Comparison of ENCODE assay signal across 28 cellular contexts in the genomic region with DNA sequence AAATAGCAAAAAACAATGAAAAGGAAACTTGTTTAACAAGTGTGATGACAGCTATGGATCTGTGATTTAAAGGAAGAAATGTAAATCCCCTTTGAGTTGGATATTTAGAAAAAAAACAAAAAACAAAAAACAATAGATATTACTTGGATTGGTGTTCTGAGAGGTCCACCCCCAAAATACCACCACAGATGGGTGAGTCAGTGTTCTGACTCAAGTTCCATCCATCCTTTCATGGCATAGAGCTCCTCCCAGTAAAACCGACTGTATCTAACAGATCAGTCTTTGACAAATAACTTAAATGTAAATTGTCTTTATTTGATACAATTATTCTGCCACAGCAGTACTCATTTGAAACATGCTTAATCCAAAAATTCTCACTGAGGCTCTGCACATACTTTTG. TPM values are rescaled to one million over a fixed set of nuclear protein-coding genes. Genes with fewer than 3 reads are reported as not detected.
DNase-seq lines count a peak whose midpoint lies in the region; ATAC-seq and TF ChIP-seq lines count a peak whose summit lies in the region.
"Had no signal": no experiment of that assay in that cellular context is flagged by ENCODE, and none has a peak within 500 bp of the region (broad histone marks: within the 10 kb centered on the region; RNA-seq: fewer than 3 reads in every experiment).

No MANE protein-coding gene starts in this region.

- DNase-seq in ELR (ENCODE audit: low read depth) (peak; percentile 33), LHCN-M2 (ENCODE audit: low read depth) (peak; percentile 46), astrocyte of the spinal cord (ENCODE audit: low read depth, low spot score) (peak; percentile 12), mesendoderm (peak; percentile 32), NCI-H2171 (lab: John Stamatoyannopoulos, UW) (no peak)
- DNase-seq in effector memory CD8-positive, alpha-beta T cell, result no peak
- DNase-seq: activated CD4-positive, alpha-beta T cell treated with anti-CD3 and anti-CD28 coated beads, Interleukin-2, amount 50 U/mL, for 4 hours; activated naive CD4-positive, alpha-beta T cell treated with anti-CD3 and anti-CD28 coated beads, Interleukin-2, amount 50 U/mL, for 16 hours; aorta; heart right ventricle; Kasumi-1; naive thymus-derived CD8-positive, alpha-beta T cell; NCI-H1092; NCI-H2029; NCI-H82; stimulated activated CD4-positive, alpha-beta T cell treated with anti-CD3 and anti-CD28 coated beads, Interleukin-4, amount 100 ng/mL, for 1 hour; stimulated activated naive B cell treated with anti-CD40 and anti-IgM and Interleukin-4, amounts not matched to agents 10 μg/mL and 1 μg/mL and 100 μg/mL, for 72 hours; T-helper 9 cell had no signal

- in situ Hi-C loops in astrocyte of the spinal cord (cut with HindIII; ENCODE audit: low sequenced_read_pairs), result no loop called here

- no peaks in the 10 kb centered on the region for H3K27me3 ChIP-seq in mesendoderm (ENCODE audit: insufficient read depth, low read length, poor library complexity)
- H3K27me3 ChIP-seq: heart right ventricle, suprapubic skin had no signal

- ATAC-seq in GM19397 (IDR thresholded peaks at IDR 0.05; ENCODE audit: unreplicated experiment), result no peak
- ATAC-seq in effector memory CD8-positive, alpha-beta T cell (replicated peaks), result no peak
- ATAC-seq: heart right ventricle; HepG2; left lobe of liver; naive thymus-derived CD8-positive, alpha-beta T cell; Right ventricle myocardium inferior; stimulated activated naive B cell treated with anti-CD40 and anti-IgM and Interleukin-4, amounts not matched to agents 10 μg/mL and 1 μg/mL and 100 μg/mL, for 72 hours had no signal

- H3K4me2 ChIP-seq in mesendoderm (ENCODE audit: low read length), result no peak overlapping the region

- H4K5ac ChIP-seq in mesendoderm (ENCODE audit: low read length), result no peak overlapping the region

- no peak overlapping the region for H3K23ac ChIP-seq in mesendoderm (ENCODE audit: low read length)

- H4K8ac ChIP-seq in mesendoderm (ENCODE audit: low read depth, low read length), result no peak overlapping the region

- H2AK5ac ChIP-seq in mesendoderm (ENCODE audit: low read length), result no peak overlapping the region

- no peak overlapping the region for H2BK120ac ChIP-seq in mesendoderm (ENCODE audit: low read depth, low read length)

- no peaks in the 10 kb centered on the region for H3K9me3 Mint-ChIP-seq in effector memory CD8-positive, alpha-beta T cell
- H3K9me3 Mint-ChIP-seq: activated T-helper 1 cell treated with anti-CD3 and anti-CD28 coated beads, Interleukin-12 subunit alpha, Interleukin-12 subunit beta, Interleukin-2, Interleukin-4 antibody, amounts not matched to agents 30 ng/mL and 10 ng/mL and 1 ng/mL, durations not matched to agents 14 hours and 24 hours and 36 hours had no signal

- H3K27me3 Mint-ChIP-seq in effector memory CD8-positive, alpha-beta T cell, result peaks cover 7 to 14% of the 10 kb centered on the region in 2 donors

- H3K4me3 Mint-ChIP-seq in effector memory CD8-positive, alpha-beta T cell, result no peak overlapping the region
- H3K4me3 Mint-ChIP-seq: activated T-helper 1 cell treated with anti-CD3 and anti-CD28 coated beads, Interleukin-12 subunit alpha, Interleukin-12 subunit beta, Interleukin-2, Interleukin-4 antibody, amounts not matched to agents 30 ng/mL and 10 ng/mL and 1 ng/mL, durations not matched to agents 14 hours and 24 hours and 36 hours; naive thymus-derived CD8-positive, alpha-beta T cell; stimulated activated naive B cell treated with anti-CD40 and anti-IgM and Interleukin-4, amounts not matched to agents 10 μg/mL and 1 μg/mL and 100 μg/mL, for 72 hours had no signal

- no peak overlapping the region for H3K4ac ChIP-seq in mesendoderm (ENCODE audit: low read depth, low read length)

- H3K4me1 Mint-ChIP-seq in effector memory CD8-positive, alpha-beta T cell (ENCODE audit: low read depth in 2 of 2), result no peaks in the 10 kb centered on the region
- H3K4me1 Mint-ChIP-seq: naive thymus-derived CD8-positive, alpha-beta T cell; stimulated activated naive B cell treated with anti-CD40 and anti-IgM and Interleukin-4, amounts not matched to agents 10 μg/mL and 1 μg/mL and 100 μg/mL, for 72 hours had no signal

- H3K4me1 ChIP-seq in mesendoderm (ENCODE audit: control insufficient read depth, low read depth, low read length), result no peaks in the 10 kb centered on the region
- H3K4me1 ChIP-seq: heart right ventricle, suprapubic skin had no signal

- no peak overlapping the region for H3K18ac ChIP-seq in mesendoderm (ENCODE audit: low read length)

- H3K36me3 ChIP-seq in mesendoderm (ENCODE audit: control insufficient read depth, insufficient read depth, low read length), result no peaks in the 10 kb centered on the region
- H3K36me3 ChIP-seq: heart right ventricle, suprapubic skin had no signal

- H3K79me1 ChIP-seq in mesendoderm (ENCODE audit: low read length), result no peaks in the 10 kb centered on the region

- H2BK5ac ChIP-seq in mesendoderm (ENCODE audit: low read length), result no peak overlapping the region

- no peak overlapping the region for H3K27ac ChIP-seq in mesendoderm (ENCODE audit: low read depth, low read length)
- H3K27ac ChIP-seq: heart right ventricle, suprapubic skin had no signal

- no peak overlapping the region for H3K27ac Mint-ChIP-seq in effector memory CD8-positive, alpha-beta T cell
- H3K27ac Mint-ChIP-seq: activated T-helper 1 cell treated with anti-CD3 and anti-CD28 coated beads, Interleukin-12 subunit alpha, Interleukin-12 subunit beta, Interleukin-2, Interleukin-4 antibody, amounts not matched to agents 30 ng/mL and 10 ng/mL and 1 ng/mL, durations not matched to agents 14 hours and 24 hours and 36 hours; naive thymus-derived CD8-positive, alpha-beta T cell; stimulated activated naive B cell treated with anti-CD40 and anti-IgM and Interleukin-4, amounts not matched to agents 10 μg/mL and 1 μg/mL and 100 μg/mL, for 72 hours had no signal

- no peak overlapping the region for H3K9ac ChIP-seq in mesendoderm (ENCODE audit: low read length)

- no peaks in the 10 kb centered on the region for H3K36me3 Mint-ChIP-seq in effector memory CD8-positive, alpha-beta T cell (ENCODE audit: insufficient read depth)
- H3K36me3 Mint-ChIP-seq: naive thymus-derived CD8-positive, alpha-beta T cell; stimulated activated naive B cell treated with anti-CD40 and anti-IgM and Interleukin-4, amounts not matched to agents 10 μg/mL and 1 μg/mL and 100 μg/mL, for 72 hours had no signal

- no peaks in the 10 kb centered on the region for H3K79me2 ChIP-seq in mesendoderm (ENCODE audit: control insufficient read depth, insufficient read depth, low read length)

- H2BK15ac ChIP-seq in mesendoderm (replicated peaks; ENCODE audit: low read depth), result no peak overlapping the region

- WGBS in mesendoderm (ENCODE audit: extremely low coverage, insufficient coverage, low lambda C conversion rate), result no CpG with 5 or more reads among the region's 1 CpG

- no peak overlapping the region for H3K56ac ChIP-seq in mesendoderm (ENCODE audit: low read length)

- H3K4me3 ChIP-seq in astrocyte of the spinal cord (ENCODE audit: low read depth, low read length) (no peak overlapping the region), mesendoderm (ENCODE audit: low read length) (no peak overlapping the region)
- H3K4me3 ChIP-seq: heart right ventricle, suprapubic skin had no signal

- no peak for TF ChIP-seq CTCF in astrocyte of the spinal cord (IDR thresholded peaks at IDR 0.05; ENCODE audit: low read depth, low read length)

RNA-seq across cellular contexts. Expression of a gene that starts 27.4 kb away (rescaled TPM):
- total RNA-seq in LHCN-M2 (2014; rRNA removed), result not detected in 2 replicates
- polyA plus RNA-seq in LHCN-M2 (2012), result not detected
- not detected for polyA plus RNA-seq in mesendoderm (2013, experiment 1 of 2)
- not detected for polyA plus RNA-seq in mesendoderm (2013, experiment 2 of 2)
- total RNA-seq: activated T-helper 1 cell treated with anti-CD3 and anti-CD28 coated beads, Interleukin-12 subunit alpha, Interleukin-12 subunit beta, Interleukin-2, Interleukin-4 antibody, amounts not matched to agents 30 ng/mL and 10 ng/mL and 1 ng/mL, durations not matched to agents 14 hours and 24 hours and 36 hours; aorta; dermis microvascular lymphatic vessel endothelial cell; endothelial cell of umbilical vein; heart right ventricle; HepG2; left lobe of liver; naive thymus-derived CD8-positive, alpha-beta T cell; osteocyte; Right ventricle myocardium inferior; suprapubic skin; ureter had no signal
- polyA plus RNA-seq: endothelial cell of umbilical vein; HepG2; naive thymus-derived CD8-positive, alpha-beta T cell had no signal

Comparison
In these comparisons a context has a peak if more than half of its experiments do, and no peak if none do; other contexts are left out.
1. DNase-seq: peak in ELR (single experiment), LHCN-M2 (single experiment), astrocyte of the spinal cord (single experiment) and mesendoderm (single experiment); none in effector memory CD8-positive, alpha-beta T cell (0 of 3) and NCI-H2171 (single experiment).